ENCODE assay signal across 25 cellular contexts in the genomic region with DNA sequence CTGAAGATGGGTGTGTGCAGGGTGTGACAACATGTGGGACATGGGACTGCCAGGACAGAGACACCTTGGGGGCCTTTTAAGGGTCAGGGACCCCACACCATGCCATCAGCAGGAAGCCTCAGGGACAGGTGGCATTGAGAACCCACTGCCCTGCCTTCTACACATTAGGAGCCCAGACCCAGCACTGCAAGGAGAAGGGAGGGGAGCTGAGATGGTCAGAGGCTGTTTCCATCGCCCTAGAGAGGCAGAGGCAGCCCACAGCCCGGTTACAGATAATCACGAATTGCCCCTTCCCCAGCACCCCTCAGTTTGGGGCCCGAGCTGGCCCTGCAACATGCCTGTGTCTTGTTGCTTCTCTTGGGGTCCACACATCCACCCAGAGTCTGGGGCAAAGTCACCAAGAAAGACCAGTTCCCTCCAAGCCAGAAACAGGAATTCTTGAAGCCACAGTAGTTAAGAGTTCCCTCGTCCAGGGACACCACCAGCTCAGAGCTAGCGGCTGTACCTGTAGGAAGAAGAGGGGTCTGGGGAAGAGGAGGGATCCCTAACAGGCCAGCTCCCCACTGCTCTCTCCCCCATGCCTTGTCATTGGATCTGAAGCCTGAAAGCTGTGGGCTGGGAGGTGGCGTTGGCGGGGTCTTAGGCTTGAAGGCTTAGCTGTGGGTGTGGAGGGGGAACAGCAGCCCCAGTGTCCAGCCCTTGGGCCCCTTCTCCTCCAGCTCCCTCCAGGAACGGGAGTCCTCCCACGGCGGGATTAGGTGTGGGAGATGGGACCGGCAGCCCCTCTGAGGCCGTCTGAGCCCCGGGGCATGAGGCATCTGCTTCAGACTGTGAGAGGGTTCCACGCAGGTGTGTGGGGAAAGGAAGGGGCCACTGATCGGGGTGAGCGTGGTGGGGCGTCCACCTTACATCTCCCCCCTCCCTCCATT. TPM values are rescaled to one million over a fixed set of nuclear protein-coding genes. Genes with fewer than 3 reads are reported as not detected.
"Had no signal": no experiment of that assay in that cellular context is flagged by ENCODE, and none has a peak within 500 bp of the region (broad histone marks: within the 10 kb centered on the region; RNA-seq: fewer than 3 reads in every experiment).

No MANE protein-coding gene starts in this region.

- DNase-seq: activated CD4-positive, alpha-beta memory T cell treated with anti-CD3 and anti-CD28 coated beads, Interleukin-2, amount 10 ng/mL, durations not matched to agents 7 days and 5 days; activated CD4-positive, alpha-beta T cell treated with anti-CD3 and anti-CD28 coated beads for 36 hours; activated CD4-positive, alpha-beta T cell treated with anti-CD3 and anti-CD28 coated beads, Interleukin-2, amount 50 U/mL, for 1 hour; activated CD8-positive, alpha-beta memory T cell treated with anti-CD3 and anti-CD28 coated beads, Interleukin-2, amount 50 U/mL, for 4 hours; activated naive CD4-positive, alpha-beta T cell treated with anti-CD3 and anti-CD28 coated beads, Interleukin-2, amount 50 U/mL, for 16 hours; activated naive CD8-positive, alpha-beta T cell treated with anti-CD3 and anti-CD28 coated beads, Interleukin-2, amount 10 ng/mL, durations not matched to agents 7 days and 5 days; activated T-cell treated with anti-CD3 and anti-CD28 coated beads, Interleukin-2, amount 50 U/mL, for 72 hours; adrenal gland; anterior cingulate cortex; Karpas-422; MM.1S; NCI-H1105; NCI-H1436; NCI-H1694 treated with DMSO at 0.1 percent for 48 hours; NCI-H2029 treated with DMSO at 0.1 percent for 48 hours; NCI-H345; NCI-H510A; NCI-H526 treated with DMSO at 0.1 percent for 48 hours; NK-92 treated with Interleukin-12 subunit alpha and Interleukin-12 subunit beta, amount 100 ng/mL, for 24 hours; OCI-M1; Peyer's patch; SHP77; T-helper 1 cell had no signal

- H3K36me3 Mint-ChIP-seq: activated naive CD8-positive, alpha-beta T cell treated with anti-CD3 and anti-CD28 coated beads, Interleukin-2, amount 10 ng/mL, durations not matched to agents 7 days and 5 days had no signal

- ATAC-seq: activated CD4-positive, alpha-beta T cell treated with anti-CD3 and anti-CD28 coated beads for 36 hours; activated T-cell treated with anti-CD3 and anti-CD28 coated beads, Interleukin-2, amount 50 U/mL, for 72 hours had no signal

- H3K27me3 ChIP-seq: Peyer's patch had no signal

- H3K27me3 Mint-ChIP-seq: activated CD4-positive, alpha-beta memory T cell treated with anti-CD3 and anti-CD28 coated beads, Interleukin-2, amount 10 ng/mL, durations not matched to agents 7 days and 5 days had no signal

- H3K4me3 ChIP-seq: adrenal gland, Peyer's patch, SJSA1 had no signal

- H3K4me3 Mint-ChIP-seq: activated CD4-positive, alpha-beta memory T cell treated with anti-CD3 and anti-CD28 coated beads, Interleukin-2, amount 10 ng/mL, durations not matched to agents 7 days and 5 days; activated CD4-positive, alpha-beta T cell treated with anti-CD3 and anti-CD28 coated beads for 36 hours; activated naive CD8-positive, alpha-beta T cell treated with anti-CD3 and anti-CD28 coated beads, Interleukin-2, amount 10 ng/mL, durations not matched to agents 7 days and 5 days; activated T-cell treated with anti-CD3 and anti-CD28 coated beads, Interleukin-2, amount 50 U/mL, for 72 hours had no signal

- H3K27ac ChIP-seq: adrenal gland, Peyer's patch, SJSA1, VCaP had no signal

- H3K4me1 Mint-ChIP-seq: activated CD4-positive, alpha-beta memory T cell treated with anti-CD3 and anti-CD28 coated beads, Interleukin-2, amount 10 ng/mL, durations not matched to agents 7 days and 5 days; activated CD4-positive, alpha-beta T cell treated with anti-CD3 and anti-CD28 coated beads for 36 hours; activated naive CD8-positive, alpha-beta T cell treated with anti-CD3 and anti-CD28 coated beads, Interleukin-2, amount 10 ng/mL, durations not matched to agents 7 days and 5 days had no signal

- H3K9me3 ChIP-seq: adrenal gland, Peyer's patch had no signal

- H3K27ac Mint-ChIP-seq: activated CD4-positive, alpha-beta memory T cell treated with anti-CD3 and anti-CD28 coated beads, Interleukin-2, amount 10 ng/mL, durations not matched to agents 7 days and 5 days; activated CD4-positive, alpha-beta T cell treated with anti-CD3 and anti-CD28 coated beads for 36 hours; activated naive CD8-positive, alpha-beta T cell treated with anti-CD3 and anti-CD28 coated beads, Interleukin-2, amount 10 ng/mL, durations not matched to agents 7 days and 5 days; activated T-cell treated with anti-CD3 and anti-CD28 coated beads, Interleukin-2, amount 50 U/mL, for 72 hours had no signal

- H3K4me1 ChIP-seq: adrenal gland, Peyer's patch, SJSA1 had no signal

- H3K36me3 ChIP-seq: adrenal gland, Peyer's patch, SJSA1 had no signal

RNA-seq across cellular contexts. Expression of gene ELFN1, which starts 44.8 kb away (rescaled TPM):
- total RNA-seq: activated naive CD8-positive, alpha-beta T cell treated with anti-CD3 and anti-CD28 coated beads, Interleukin-2, amount 10 ng/mL, durations not matched to agents 7 days and 5 days; activated T-cell treated with anti-CD3 and anti-CD28 coated beads, Interleukin-2, amount 50 U/mL, for 72 hours; SJSA1 had no signal
